ENCODE assay signal across 32 cellular contexts in the genomic region with DNA sequence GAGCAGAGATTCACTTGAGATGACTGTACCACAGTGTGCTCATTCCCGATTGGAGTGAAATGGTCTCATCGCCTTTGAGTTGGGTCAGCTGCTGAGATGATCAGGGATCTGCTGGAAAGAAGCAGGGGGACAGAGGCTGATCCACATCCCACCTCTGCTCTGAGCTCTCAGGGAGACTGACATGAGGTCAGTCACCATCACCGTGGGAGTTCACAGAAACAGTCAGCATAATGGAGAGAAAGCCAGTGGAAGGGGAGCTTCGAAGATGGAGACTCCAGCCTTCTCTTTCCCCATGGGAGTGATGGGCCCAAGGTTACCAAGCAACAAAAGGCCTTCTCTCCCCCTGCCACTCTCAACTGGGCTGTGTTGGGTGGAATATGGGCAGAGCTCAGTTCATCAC.
"Had no signal": no experiment of that assay in that cellular context is flagged by ENCODE, and none has a peak within 500 bp of the region (broad histone marks: within the 10 kb centered on the region; RNA-seq: fewer than 3 reads in every experiment).

No MANE protein-coding gene starts in this region.

- ATAC-seq: activated CD4-positive, alpha-beta T cell treated with anti-CD3 and anti-CD28 coated beads for 36 hours; activated CD8-positive, alpha-beta memory T cell treated with anti-CD3 and anti-CD28 coated beads, Interleukin-2, amount 10 ng/mL, durations not matched to agents 7 days and 5 days; activated CD8-positive, alpha-beta T cell treated with anti-CD3 and anti-CD28 coated beads, Interleukin-2, amount 10 ng/mL, durations not matched to agents 7 days and 5 days; activated naive CD4-positive, alpha-beta T cell treated with anti-CD3 and anti-CD28 coated beads, Interleukin-2, amount 50 U/mL, for 72 hours; effector memory CD8-positive, alpha-beta T cell; gastroesophageal sphincter had no signal

- H3K9me3 Mint-ChIP-seq: activated CD4-positive, alpha-beta memory T cell treated with anti-CD3 and anti-CD28 coated beads for 36 hours; activated CD4-positive, alpha-beta T cell treated with anti-CD3 and anti-CD28 coated beads, Interleukin-2, amount 10 ng/mL, durations not matched to agents 24 days and 14 days; activated naive CD4-positive, alpha-beta T cell treated with anti-CD3 and anti-CD28 coated beads, Interleukin-2, amount 10 ng/mL, durations not matched to agents 7 days and 5 days; activated naive CD4-positive, alpha-beta T cell treated with anti-CD3 and anti-CD28 coated beads, Interleukin-2, amount 50 U/mL, for 72 hours; activated naive CD8-positive, alpha-beta T cell treated with anti-CD3 and anti-CD28 coated beads, Interleukin-2, amount 10 ng/mL, durations not matched to agents 7 days and 5 days; activated T-helper 1 cell treated with anti-CD3 and anti-CD28 coated beads, Interleukin-12 subunit alpha, Interleukin-12 subunit beta, Interleukin-2, Interleukin-4 antibody, amounts not matched to agents 30 ng/mL and 10 ng/mL and 1 ng/mL, durations not matched to agents 14 hours and 24 hours and 36 hours; dendritic cell treated with granulocyte-macrophage colony-stimulating factor and Interleukin-4, amounts not matched to agents 40 ng/mL and 50 ng/mL, for 4 days; effector memory CD8-positive, alpha-beta T cell had no signal

- H3K4me1 ChIP-seq: ascending aorta, breast epithelium, esophagus squamous epithelium, gastroesophageal sphincter had no signal

- H3K27ac Mint-ChIP-seq: activated CD4-positive, alpha-beta memory T cell treated with anti-CD3 and anti-CD28 coated beads for 36 hours; activated CD4-positive, alpha-beta T cell treated with anti-CD3 and anti-CD28 coated beads for 36 hours; activated CD4-positive, alpha-beta T cell treated with anti-CD3 and anti-CD28 coated beads, Interleukin-2, amount 10 ng/mL, durations not matched to agents 24 days and 14 days; activated CD8-positive, alpha-beta memory T cell treated with anti-CD3 and anti-CD28 coated beads, Interleukin-2, amount 10 ng/mL, durations not matched to agents 7 days and 5 days; activated CD8-positive, alpha-beta T cell treated with anti-CD3 and anti-CD28 coated beads, Interleukin-2, amount 10 ng/mL, durations not matched to agents 7 days and 5 days; activated naive CD4-positive, alpha-beta T cell treated with anti-CD3 and anti-CD28 coated beads, Interleukin-2, amount 10 ng/mL, durations not matched to agents 7 days and 5 days; activated naive CD4-positive, alpha-beta T cell treated with anti-CD3 and anti-CD28 coated beads, Interleukin-2, amount 50 U/mL, for 72 hours; activated naive CD8-positive, alpha-beta T cell treated with anti-CD3 and anti-CD28 coated beads, Interleukin-2, amount 10 ng/mL, durations not matched to agents 7 days and 5 days; activated T-helper 1 cell treated with anti-CD3 and anti-CD28 coated beads, Interleukin-12 subunit alpha, Interleukin-12 subunit beta, Interleukin-2, Interleukin-4 antibody, amounts not matched to agents 30 ng/mL and 10 ng/mL and 1 ng/mL, durations not matched to agents 14 hours and 24 hours and 36 hours; brain; dendritic cell treated with granulocyte-macrophage colony-stimulating factor and Interleukin-4, amounts not matched to agents 40 ng/mL and 50 ng/mL, for 4 days; effector memory CD8-positive, alpha-beta T cell had no signal

- H3K27me3 Mint-ChIP-seq: activated naive CD4-positive, alpha-beta T cell treated with anti-CD3 and anti-CD28 coated beads, Interleukin-2, amount 10 ng/mL, durations not matched to agents 7 days and 5 days had no signal

- H3K27ac ChIP-seq: ascending aorta, breast epithelium, cardiac muscle cell, coronary artery, dorsolateral prefrontal cortex, esophagus squamous epithelium, gastroesophageal sphincter had no signal

- DNase-seq: activated CD4-positive, alpha-beta memory T cell treated with anti-CD3 and anti-CD28 coated beads for 36 hours; activated CD4-positive, alpha-beta T cell treated with anti-CD3 and anti-CD28 coated beads for 36 hours; activated CD4-positive, alpha-beta T cell treated with anti-CD3 and anti-CD28 coated beads, Interleukin-2, amount 10 ng/mL, durations not matched to agents 24 days and 14 days; activated CD4-positive, CD25-positive, alpha-beta regulatory T cell; activated CD4-positive, CD25-positive, alpha-beta regulatory T cell treated with anti-CD3 and anti-CD28 coated beads, Interleukin-2, amount 50 U/mL, for 72 hours; activated CD8-positive, alpha-beta memory T cell treated with anti-CD3 and anti-CD28 coated beads, Interleukin-2, amount 10 ng/mL, durations not matched to agents 7 days and 5 days; activated CD8-positive, alpha-beta memory T cell treated with anti-CD3 and anti-CD28 coated beads, Interleukin-2, amount 50 U/mL, for 4 hours; activated CD8-positive, alpha-beta T cell treated with anti-CD3 and anti-CD28 coated beads, Interleukin-2, amount 10 ng/mL, durations not matched to agents 7 days and 5 days; activated gamma-delta T cell; activated naive CD4-positive, alpha-beta T cell; activated naive CD4-positive, alpha-beta T cell treated with anti-CD3 and anti-CD28 coated beads, Interleukin-2, amount 10 ng/mL, durations not matched to agents 7 days and 5 days; activated naive CD8-positive, alpha-beta T cell treated with anti-CD3 and anti-CD28 coated beads, Interleukin-2, amount 10 ng/mL, durations not matched to agents 7 days and 5 days; activated T-cell treated with anti-CD3 and anti-CD28 coated beads, Interleukin-2, amount 50 U/mL, for 1 hour; activated T-cell treated with anti-CD3 and anti-CD28 coated beads, Interleukin-2, amount 50 U/mL, for 48 hours; central memory CD4-positive, alpha-beta T cell; cerebellar nuclear complex; dorsolateral prefrontal cortex; effector CD4-positive, alpha-beta T cell; effector memory CD8-positive, alpha-beta T cell; erythroblast; esophagus squamous epithelium; foreskin melanocyte; T-helper 2 cell had no signal

- H3K4me1 Mint-ChIP-seq: activated CD4-positive, alpha-beta T cell treated with anti-CD3 and anti-CD28 coated beads for 36 hours; activated CD4-positive, alpha-beta T cell treated with anti-CD3 and anti-CD28 coated beads, Interleukin-2, amount 10 ng/mL, durations not matched to agents 24 days and 14 days; activated CD8-positive, alpha-beta memory T cell treated with anti-CD3 and anti-CD28 coated beads, Interleukin-2, amount 10 ng/mL, durations not matched to agents 7 days and 5 days; activated naive CD4-positive, alpha-beta T cell treated with anti-CD3 and anti-CD28 coated beads, Interleukin-2, amount 10 ng/mL, durations not matched to agents 7 days and 5 days; activated naive CD8-positive, alpha-beta T cell treated with anti-CD3 and anti-CD28 coated beads, Interleukin-2, amount 10 ng/mL, durations not matched to agents 7 days and 5 days; brain had no signal

- H3K9me3 ChIP-seq: ascending aorta, breast epithelium, esophagus squamous epithelium, gastroesophageal sphincter had no signal

- H3K4me3 Mint-ChIP-seq: activated CD4-positive, alpha-beta memory T cell treated with anti-CD3 and anti-CD28 coated beads for 36 hours; activated CD4-positive, alpha-beta T cell treated with anti-CD3 and anti-CD28 coated beads for 36 hours; activated CD4-positive, alpha-beta T cell treated with anti-CD3 and anti-CD28 coated beads, Interleukin-2, amount 10 ng/mL, durations not matched to agents 24 days and 14 days; activated CD8-positive, alpha-beta memory T cell treated with anti-CD3 and anti-CD28 coated beads, Interleukin-2, amount 10 ng/mL, durations not matched to agents 7 days and 5 days; activated CD8-positive, alpha-beta T cell treated with anti-CD3 and anti-CD28 coated beads, Interleukin-2, amount 10 ng/mL, durations not matched to agents 7 days and 5 days; activated naive CD4-positive, alpha-beta T cell treated with anti-CD3 and anti-CD28 coated beads, Interleukin-2, amount 10 ng/mL, durations not matched to agents 7 days and 5 days; activated naive CD8-positive, alpha-beta T cell treated with anti-CD3 and anti-CD28 coated beads, Interleukin-2, amount 10 ng/mL, durations not matched to agents 7 days and 5 days; activated T-helper 1 cell treated with anti-CD3 and anti-CD28 coated beads, Interleukin-12 subunit alpha, Interleukin-12 subunit beta, Interleukin-2, Interleukin-4 antibody, amounts not matched to agents 30 ng/mL and 10 ng/mL and 1 ng/mL, durations not matched to agents 14 hours and 24 hours and 36 hours; brain; dendritic cell treated with granulocyte-macrophage colony-stimulating factor and Interleukin-4, amounts not matched to agents 40 ng/mL and 50 ng/mL, for 4 days; effector memory CD8-positive, alpha-beta T cell had no signal

- H3K27me3 ChIP-seq: ascending aorta, breast epithelium, cardiac muscle cell, esophagus squamous epithelium, gastroesophageal sphincter had no signal

- H3K36me3 Mint-ChIP-seq: activated CD4-positive, alpha-beta memory T cell treated with anti-CD3 and anti-CD28 coated beads for 36 hours; activated CD8-positive, alpha-beta memory T cell treated with anti-CD3 and anti-CD28 coated beads, Interleukin-2, amount 10 ng/mL, durations not matched to agents 7 days and 5 days; activated naive CD4-positive, alpha-beta T cell treated with anti-CD3 and anti-CD28 coated beads, Interleukin-2, amount 10 ng/mL, durations not matched to agents 7 days and 5 days; activated naive CD4-positive, alpha-beta T cell treated with anti-CD3 and anti-CD28 coated beads, Interleukin-2, amount 50 U/mL, for 72 hours; activated naive CD8-positive, alpha-beta T cell treated with anti-CD3 and anti-CD28 coated beads, Interleukin-2, amount 10 ng/mL, durations not matched to agents 7 days and 5 days; brain had no signal
